ENCODE assay signal across 9 cellular contexts in genomic region chr5:100479079-100479688, GRCh38. TPM values are rescaled to one million over a fixed set of nuclear protein-coding genes. Genes with fewer than 3 reads are reported as not detected.
DNase-seq lines count a peak whose midpoint lies in the region; ATAC-seq and TF ChIP-seq lines count a peak whose summit lies in the region.
"Had no signal": no experiment of that assay in that cellular context is flagged by ENCODE, and none has a peak within 500 bp of the region (broad histone marks: within the 10 kb centered on the region; RNA-seq: fewer than 3 reads in every experiment).

No MANE protein-coding gene starts in this region.

- no peaks in the 10 kb centered on the region for H3K27me3 Mint-ChIP-seq in glutamatergic neuron (ENCODE audit: unreplicated experiment)
- H3K27me3 Mint-ChIP-seq: activated naive CD8-positive, alpha-beta T cell had no signal

- no peaks in the 10 kb centered on the region for H3K4me1 Mint-ChIP-seq in glutamatergic neuron (ENCODE audit: low read depth, unreplicated experiment)

- H3K36me3 Mint-ChIP-seq in glutamatergic neuron (ENCODE audit: unreplicated experiment), result no peaks in the 10 kb centered on the region
- H3K36me3 Mint-ChIP-seq: activated naive CD8-positive, alpha-beta T cell had no signal

- DNase-seq in AG09309 (ENCODE audit: low read depth) (peak; percentile 1), HPDE6-E6E7 (ENCODE audit: extremely low spot score) (peak; percentile 27), SK-N-DZ (ENCODE audit: low spot score) (peak; percentile 58), kidney tubule cell (ENCODE audit: low spot score) (peak; percentile 55), glutamatergic neuron (no peak), T1000 (lab: John Stamatoyannopoulos, UW) (no peak)

- H3K4me3 ChIP-seq in AG09309 (ENCODE audit: control insufficient read depth, low read depth, low read length), result no peak overlapping the region

- no peak overlapping the region for H3K27ac Mint-ChIP-seq in glutamatergic neuron (ENCODE audit: unreplicated experiment)
- H3K27ac Mint-ChIP-seq: activated naive CD8-positive, alpha-beta T cell had no signal

- peaks cover 1% of the 10 kb centered on the region for H3K9me3 Mint-ChIP-seq in glutamatergic neuron (ENCODE audit: unreplicated experiment)

- ATAC-seq in GM18909 (IDR thresholded peaks at IDR 0.05; ENCODE audit: poor library complexity, unreplicated experiment), result peak; percentile 61
- ATAC-seq in HG03108 (IDR thresholded peaks at IDR 0.05; ENCODE audit: unreplicated experiment), result no peak

- no peak overlapping the region for H3K4me3 Mint-ChIP-seq in glutamatergic neuron (ENCODE audit: unreplicated experiment)
- H3K4me3 Mint-ChIP-seq: activated naive CD8-positive, alpha-beta T cell had no signal

- TF ChIP-seq CTCF in AG09309 (IDR thresholded peaks at IDR 0.05; ENCODE audit: control insufficient read depth, insufficient read depth, low read depth, low read length, missing control alignments) (peak; percentile 61), glutamatergic neuron (IDR thresholded peaks at IDR 0.05; ENCODE audit: partially characterized antibody, unreplicated experiment) (no peak)

RNA-seq across cellular contexts. Expression of gene FAM174A, which starts 56.0 kb away (rescaled TPM):
- 13.2 and 18.6 TPM in 2 replicates for polyA plus RNA-seq in SK-N-DZ (2014; cell fraction: cytosol; rRNA removed)
- 7.8 and 14.8 TPM in 2 replicates for polyA plus RNA-seq in SK-N-DZ (2014; cell fraction: nucleus; rRNA removed)
- total RNA-seq in glutamatergic neuron (ENCODE audit: unreplicated experiment), result 16.5 TPM

Comparison
In these comparisons a context has a peak if more than half of its experiments do, and no peak if none do; other contexts are left out.
1. DNase-seq: peak in AG09309 (single experiment), HPDE6-E6E7 (single experiment), SK-N-DZ (single experiment) and kidney tubule cell (single experiment); none in glutamatergic neuron (single experiment) and T1000 (single experiment).